Comparison of ENCODE assay signal across 28 cellular contexts in the genomic region with DNA sequence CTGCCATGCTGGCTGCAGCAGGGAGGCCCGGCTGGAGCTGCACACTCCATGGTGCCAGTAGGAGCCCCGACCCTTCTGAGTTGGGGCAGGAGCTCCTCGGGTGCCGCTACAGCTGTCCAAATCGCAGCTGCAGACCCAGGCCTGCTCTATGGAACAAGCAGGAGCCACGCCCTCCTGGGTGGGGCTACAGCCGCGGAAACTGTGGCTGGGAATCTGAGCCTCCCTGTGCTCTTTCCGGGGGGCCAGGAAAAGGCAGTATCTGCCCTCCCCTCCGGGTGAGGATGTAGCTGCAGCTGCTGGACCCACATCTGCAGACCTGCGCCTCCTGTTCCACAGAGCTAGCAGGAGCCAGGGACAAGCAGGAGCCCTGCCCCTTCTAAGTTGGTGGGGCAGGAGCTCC.
"Had no signal": no experiment of that assay in that cellular context is flagged by ENCODE, and none has a peak within 500 bp of the region (broad histone marks: within the 10 kb centered on the region; RNA-seq: fewer than 3 reads in every experiment).

No MANE protein-coding gene starts in this region.

- H3K27ac Mint-ChIP-seq: activated CD4-positive, alpha-beta T cell treated with anti-CD3 and anti-CD28 coated beads for 36 hours; activated CD4-positive, alpha-beta T cell treated with anti-CD3 and anti-CD28 coated beads, Interleukin-2, amount 10 ng/mL, durations not matched to agents 7 days and 5 days; activated CD8-positive, alpha-beta T cell treated with anti-CD3 and anti-CD28 coated beads, Interleukin-2, amount 10 ng/mL, durations not matched to agents 7 days and 5 days; activated naive CD4-positive, alpha-beta T cell treated with anti-CD3 and anti-CD28 coated beads, Interleukin-2, amount 10 ng/mL, durations not matched to agents 7 days and 5 days; activated naive CD8-positive, alpha-beta T cell; activated naive CD8-positive, alpha-beta T cell treated with anti-CD3 and anti-CD28 coated beads, Interleukin-2, amount 50 U/mL, for 24 hours; activated T-cell treated with anti-CD3 and anti-CD28 coated beads, Interleukin-2, amount 50 U/mL, for 24 hours; brain had no signal

- H3K9me3 ChIP-seq: Peyer's patch had no signal

- H3K4me3 Mint-ChIP-seq: activated CD4-positive, alpha-beta T cell treated with anti-CD3 and anti-CD28 coated beads for 36 hours; activated CD4-positive, alpha-beta T cell treated with anti-CD3 and anti-CD28 coated beads, Interleukin-2, amount 10 ng/mL, durations not matched to agents 7 days and 5 days; activated CD8-positive, alpha-beta T cell treated with anti-CD3 and anti-CD28 coated beads, Interleukin-2, amount 10 ng/mL, durations not matched to agents 7 days and 5 days; activated naive CD4-positive, alpha-beta T cell treated with anti-CD3 and anti-CD28 coated beads, Interleukin-2, amount 10 ng/mL, durations not matched to agents 7 days and 5 days; activated naive CD8-positive, alpha-beta T cell; activated naive CD8-positive, alpha-beta T cell treated with anti-CD3 and anti-CD28 coated beads, Interleukin-2, amount 50 U/mL, for 24 hours; activated T-cell treated with anti-CD3 and anti-CD28 coated beads, Interleukin-2, amount 50 U/mL, for 24 hours; brain had no signal

- H3K27ac ChIP-seq: Peyer's patch, SK-N-MC, WERI-Rb-1 had no signal

- H3K36me3 Mint-ChIP-seq: activated naive CD4-positive, alpha-beta T cell treated with anti-CD3 and anti-CD28 coated beads, Interleukin-2, amount 10 ng/mL, durations not matched to agents 7 days and 5 days; activated naive CD8-positive, alpha-beta T cell; brain had no signal

- H3K4me3 ChIP-seq: Peyer's patch, SK-N-MC had no signal

- H3K27me3 Mint-ChIP-seq: activated CD4-positive, alpha-beta T cell treated with anti-CD3 and anti-CD28 coated beads for 36 hours; activated naive CD4-positive, alpha-beta T cell treated with anti-CD3 and anti-CD28 coated beads, Interleukin-2, amount 10 ng/mL, durations not matched to agents 7 days and 5 days; activated naive CD8-positive, alpha-beta T cell; activated naive CD8-positive, alpha-beta T cell treated with anti-CD3 and anti-CD28 coated beads, Interleukin-2, amount 50 U/mL, for 24 hours; activated T-cell treated with anti-CD3 and anti-CD28 coated beads, Interleukin-2, amount 50 U/mL, for 24 hours; brain had no signal

- H3K36me3 ChIP-seq: Peyer's patch, WERI-Rb-1 had no signal

- H3K4me1 ChIP-seq: Peyer's patch had no signal

- ATAC-seq: activated CD4-positive, alpha-beta T cell treated with anti-CD3 and anti-CD28 coated beads for 36 hours; activated CD8-positive, alpha-beta T cell treated with anti-CD3 and anti-CD28 coated beads, Interleukin-2, amount 10 ng/mL, durations not matched to agents 7 days and 5 days; activated naive CD8-positive, alpha-beta T cell treated with anti-CD3 and anti-CD28 coated beads, Interleukin-2, amount 50 U/mL, for 24 hours; PC-3; Right ventricle myocardium inferior had no signal

- DNase-seq: activated CD4-positive, alpha-beta T cell treated with anti-CD3 and anti-CD28 coated beads for 36 hours; activated CD4-positive, alpha-beta T cell treated with anti-CD3 and anti-CD28 coated beads, Interleukin-2, amount 10 ng/mL, durations not matched to agents 7 days and 5 days; activated CD4-positive, alpha-beta T cell treated with anti-CD3 and anti-CD28 coated beads, Interleukin-2, amount 50 U/mL, for 48 hours; activated CD8-positive, alpha-beta T cell treated with anti-CD3 and anti-CD28 coated beads, Interleukin-2, amount 10 ng/mL, durations not matched to agents 7 days and 5 days; activated naive CD4-positive, alpha-beta T cell treated with anti-CD3 and anti-CD28 coated beads, Interleukin-2, amount 10 ng/mL, durations not matched to agents 7 days and 5 days; activated naive CD8-positive, alpha-beta T cell treated with anti-CD3 and anti-CD28 coated beads, Interleukin-2, amount 50 U/mL, for 24 hours; activated T-cell treated with anti-CD3 and anti-CD28 coated beads, Interleukin-2, amount 50 U/mL, for 24 hours; anterior cingulate cortex; caudate nucleus; NCI-H1092 treated with DMSO at 0.1 percent for 48 hours; NCI-H1417; NCI-H146; NCI-H187; NCI-H2029 treated with DMSO at 0.1 percent for 48 hours; NCI-H2107; NCI-H2171; NCI-H510A; NCI-H526; NK-92 treated with Interleukin-12 subunit alpha and Interleukin-12 subunit beta, amount 100 ng/mL, for 24 hours; PC-3; Peyer's patch; RPMI8226; T1000; WERI-Rb-1 had no signal

- H3K9me3 Mint-ChIP-seq: activated CD4-positive, alpha-beta T cell treated with anti-CD3 and anti-CD28 coated beads, Interleukin-2, amount 10 ng/mL, durations not matched to agents 7 days and 5 days; activated naive CD4-positive, alpha-beta T cell treated with anti-CD3 and anti-CD28 coated beads, Interleukin-2, amount 10 ng/mL, durations not matched to agents 7 days and 5 days; activated naive CD8-positive, alpha-beta T cell treated with anti-CD3 and anti-CD28 coated beads, Interleukin-2, amount 50 U/mL, for 24 hours; activated T-cell treated with anti-CD3 and anti-CD28 coated beads, Interleukin-2, amount 50 U/mL, for 24 hours had no signal

- H3K4me1 Mint-ChIP-seq: activated CD4-positive, alpha-beta T cell treated with anti-CD3 and anti-CD28 coated beads, Interleukin-2, amount 10 ng/mL, durations not matched to agents 7 days and 5 days; activated naive CD4-positive, alpha-beta T cell treated with anti-CD3 and anti-CD28 coated beads, Interleukin-2, amount 10 ng/mL, durations not matched to agents 7 days and 5 days; activated naive CD8-positive, alpha-beta T cell treated with anti-CD3 and anti-CD28 coated beads, Interleukin-2, amount 50 U/mL, for 24 hours; brain had no signal

- H3K27me3 ChIP-seq: Peyer's patch had no signal
